Comparison of ENCODE assay signal across 23 cellular contexts in the genomic region with DNA sequence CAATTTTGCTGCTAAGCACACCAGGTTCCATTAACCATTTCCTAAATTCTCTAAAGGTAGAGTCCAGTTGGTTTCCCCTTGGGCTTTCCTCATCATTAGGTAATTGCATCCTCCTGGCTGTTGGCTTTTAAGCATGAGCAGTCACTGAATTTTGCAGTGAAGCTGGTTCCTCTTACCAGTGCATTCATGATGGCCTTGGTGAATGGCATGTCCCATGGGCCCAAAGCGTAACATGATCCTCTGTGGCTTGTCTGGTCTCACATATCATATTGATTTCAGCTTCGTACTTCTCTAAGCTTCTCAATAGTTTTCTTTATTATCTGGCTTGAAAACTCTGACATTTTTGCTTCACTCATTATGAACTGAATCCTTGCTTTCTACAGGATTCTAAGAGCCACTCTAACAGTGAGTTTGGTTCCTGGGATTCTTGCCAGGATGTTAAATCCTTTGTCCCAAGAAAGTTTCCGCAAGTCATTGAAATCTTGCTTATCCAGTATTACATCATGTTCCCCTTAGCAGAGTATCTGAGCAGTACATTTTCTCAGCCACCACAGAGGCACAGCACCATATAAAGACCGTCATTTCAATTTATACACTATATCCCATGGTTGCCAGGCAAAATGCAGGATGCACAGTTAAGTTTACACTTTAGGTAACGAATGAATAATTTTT.
DNase-seq lines count a peak whose midpoint lies in the region; ATAC-seq and TF ChIP-seq lines count a peak whose summit lies in the region.
"Had no signal": no experiment of that assay in that cellular context is flagged by ENCODE, and none has a peak within 500 bp of the region (broad histone marks: within the 10 kb centered on the region; RNA-seq: fewer than 3 reads in every experiment).

No MANE protein-coding gene starts in this region.

- no peak for ATAC-seq in HG03159 (IDR thresholded peaks at IDR 0.05; ENCODE audit: unreplicated experiment)
- no peak for ATAC-seq in HG02840 (IDR thresholded peaks at IDR 0.05; ENCODE audit: low FRiP score, unreplicated experiment)
- ATAC-seq in GM18873 (IDR thresholded peaks at IDR 0.05; ENCODE audit: low FRiP score, unreplicated experiment): no peak
- ATAC-seq: activated CD8-positive, alpha-beta memory T cell treated with anti-CD3 and anti-CD28 coated beads, Interleukin-2, amount 10 ng/mL, durations not matched to agents 7 days and 5 days; activated naive CD4-positive, alpha-beta T cell treated with anti-CD3 and anti-CD28 coated beads, Interleukin-2, amount 50 U/mL, for 72 hours had no signal

- in situ Hi-C loops in GM13977 (cut with MboI; ENCODE audit: low pct_unique_long_range_greater_than_20kb, low sequenced_read_pairs, unreplicated experiment): no loop called here

- no peaks in the 10 kb centered on the region for H3K27me3 ChIP-seq in adipocyte (replicated peaks; ENCODE audit: control insufficient read depth, insufficient read depth, low read length)
- H3K27me3 ChIP-seq: brain microvascular endothelial cell had no signal

- no peak for TF ChIP-seq CTCF in fibroblast of pulmonary artery (IDR thresholded peaks at IDR 0.05; ENCODE audit: low read length, missing control alignments)
- TF ChIP-seq CTCF in GM13977 (IDR thresholded peaks at IDR 0.05; ENCODE audit: extremely low read depth, insufficient read depth, missing control alignments): no peak

- H3K4me3 ChIP-seq in adipocyte (ENCODE audit: low read length) (no peak overlapping the region), fibroblast of pulmonary artery (replicated peaks; ENCODE audit: low read depth, low read length) (no peak overlapping the region)
- H3K4me3 ChIP-seq: lung had no signal

- H3K36me3 ChIP-seq in adipocyte (ENCODE audit: control insufficient read depth, insufficient read depth, low read length, severe bottlenecking): no peaks in the 10 kb centered on the region
- H3K36me3 ChIP-seq: brain microvascular endothelial cell had no signal

- H3K9me3 ChIP-seq in adipocyte (ENCODE audit: control insufficient read depth, low read length): peaks cover 14% of the 10 kb centered on the region

- no peak overlapping the region for H3K9ac ChIP-seq in adipocyte (ENCODE audit: low read length)

- peaks cover 3% of the 10 kb centered on the region for H3K4me1 ChIP-seq in adipocyte (ENCODE audit: control insufficient read depth, insufficient read depth, low read length)

- DNase-seq in NCI-H345 (lab: John Stamatoyannopoulos, UW) (peak; percentile 4), NCI-H345 treated with DMSO at 0.1 percent for 48 hours (lab: John Stamatoyannopoulos, UW; ENCODE audit: unreplicated experiment) (no peak), adipocyte (ENCODE audit: low read depth) (peak; percentile 64), fibroblast of pulmonary artery (ENCODE audit: low read depth) (peak; percentile 55), GM13977 (ENCODE audit: low spot score) (no peak)
- DNase-seq: activated CD4-positive, alpha-beta T cell treated with anti-CD3 and anti-CD28 coated beads for 48 hours; activated CD8-positive, alpha-beta memory T cell treated with anti-CD3 and anti-CD28 coated beads, Interleukin-2, amount 10 ng/mL, durations not matched to agents 7 days and 5 days; brain microvascular endothelial cell; cortex of kidney; EL; foreskin fibroblast; HFFc6; hypothalamus; KBM-7; NCI-H2081 treated with DMSO at 0.1 percent for 48 hours; retina; Right ventricle myocardium superior; T-helper 1 cell had no signal

Comparison
In these comparisons a context has a peak if more than half of its experiments do, and no peak if none do; other contexts are left out.
1. DNase-seq: peak in NCI-H345 (single experiment), adipocyte (single experiment) and fibroblast of pulmonary artery (single experiment); none in NCI-H345 treated with DMSO at 0.1 percent for 48 hours (single experiment) and GM13977 (single experiment).